In the genomic region with DNA sequence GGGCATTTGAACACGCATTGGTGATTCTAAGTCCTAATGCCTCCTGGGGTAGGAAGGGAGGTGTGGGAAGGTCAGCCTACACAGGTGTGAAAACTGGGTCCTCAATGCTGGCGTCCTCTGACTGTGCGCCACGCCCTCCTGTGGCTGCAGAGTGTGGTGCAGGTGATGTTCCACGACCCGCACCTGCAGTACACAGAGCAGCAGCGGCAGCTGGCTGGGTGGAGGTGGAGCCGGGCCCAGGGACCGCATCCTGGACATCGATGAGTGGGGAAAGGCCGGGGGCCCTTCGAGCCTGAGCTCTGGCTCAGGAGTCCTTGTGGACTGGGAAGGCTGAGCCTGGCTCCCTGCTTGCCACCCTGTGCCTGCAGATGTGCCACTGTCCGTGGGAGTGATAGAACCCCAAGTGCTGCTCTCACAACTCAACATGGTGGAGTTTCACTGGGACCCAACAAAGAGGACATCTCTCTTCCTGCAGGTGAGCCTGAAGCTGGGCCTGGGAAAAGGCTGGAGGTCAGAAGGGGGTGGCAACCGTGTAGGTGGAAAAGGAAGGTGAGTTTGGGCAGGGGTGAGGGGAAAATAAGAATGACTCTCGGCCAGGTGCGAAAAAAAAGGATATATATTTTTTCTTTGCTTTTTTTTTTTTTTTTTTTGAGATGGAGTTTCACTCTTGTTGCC, we compare ENCODE assay signal across 1 cellular context.
TF ChIP-seq lines count a peak whose summit lies in the region.

No MANE protein-coding gene starts in this region.

TF ChIP-seq in H1, 55 proteins besides CTCF, POLR2A, EP300 and RAD21 (continued from another document):
- TF ChIP-seq, protein P1, sequence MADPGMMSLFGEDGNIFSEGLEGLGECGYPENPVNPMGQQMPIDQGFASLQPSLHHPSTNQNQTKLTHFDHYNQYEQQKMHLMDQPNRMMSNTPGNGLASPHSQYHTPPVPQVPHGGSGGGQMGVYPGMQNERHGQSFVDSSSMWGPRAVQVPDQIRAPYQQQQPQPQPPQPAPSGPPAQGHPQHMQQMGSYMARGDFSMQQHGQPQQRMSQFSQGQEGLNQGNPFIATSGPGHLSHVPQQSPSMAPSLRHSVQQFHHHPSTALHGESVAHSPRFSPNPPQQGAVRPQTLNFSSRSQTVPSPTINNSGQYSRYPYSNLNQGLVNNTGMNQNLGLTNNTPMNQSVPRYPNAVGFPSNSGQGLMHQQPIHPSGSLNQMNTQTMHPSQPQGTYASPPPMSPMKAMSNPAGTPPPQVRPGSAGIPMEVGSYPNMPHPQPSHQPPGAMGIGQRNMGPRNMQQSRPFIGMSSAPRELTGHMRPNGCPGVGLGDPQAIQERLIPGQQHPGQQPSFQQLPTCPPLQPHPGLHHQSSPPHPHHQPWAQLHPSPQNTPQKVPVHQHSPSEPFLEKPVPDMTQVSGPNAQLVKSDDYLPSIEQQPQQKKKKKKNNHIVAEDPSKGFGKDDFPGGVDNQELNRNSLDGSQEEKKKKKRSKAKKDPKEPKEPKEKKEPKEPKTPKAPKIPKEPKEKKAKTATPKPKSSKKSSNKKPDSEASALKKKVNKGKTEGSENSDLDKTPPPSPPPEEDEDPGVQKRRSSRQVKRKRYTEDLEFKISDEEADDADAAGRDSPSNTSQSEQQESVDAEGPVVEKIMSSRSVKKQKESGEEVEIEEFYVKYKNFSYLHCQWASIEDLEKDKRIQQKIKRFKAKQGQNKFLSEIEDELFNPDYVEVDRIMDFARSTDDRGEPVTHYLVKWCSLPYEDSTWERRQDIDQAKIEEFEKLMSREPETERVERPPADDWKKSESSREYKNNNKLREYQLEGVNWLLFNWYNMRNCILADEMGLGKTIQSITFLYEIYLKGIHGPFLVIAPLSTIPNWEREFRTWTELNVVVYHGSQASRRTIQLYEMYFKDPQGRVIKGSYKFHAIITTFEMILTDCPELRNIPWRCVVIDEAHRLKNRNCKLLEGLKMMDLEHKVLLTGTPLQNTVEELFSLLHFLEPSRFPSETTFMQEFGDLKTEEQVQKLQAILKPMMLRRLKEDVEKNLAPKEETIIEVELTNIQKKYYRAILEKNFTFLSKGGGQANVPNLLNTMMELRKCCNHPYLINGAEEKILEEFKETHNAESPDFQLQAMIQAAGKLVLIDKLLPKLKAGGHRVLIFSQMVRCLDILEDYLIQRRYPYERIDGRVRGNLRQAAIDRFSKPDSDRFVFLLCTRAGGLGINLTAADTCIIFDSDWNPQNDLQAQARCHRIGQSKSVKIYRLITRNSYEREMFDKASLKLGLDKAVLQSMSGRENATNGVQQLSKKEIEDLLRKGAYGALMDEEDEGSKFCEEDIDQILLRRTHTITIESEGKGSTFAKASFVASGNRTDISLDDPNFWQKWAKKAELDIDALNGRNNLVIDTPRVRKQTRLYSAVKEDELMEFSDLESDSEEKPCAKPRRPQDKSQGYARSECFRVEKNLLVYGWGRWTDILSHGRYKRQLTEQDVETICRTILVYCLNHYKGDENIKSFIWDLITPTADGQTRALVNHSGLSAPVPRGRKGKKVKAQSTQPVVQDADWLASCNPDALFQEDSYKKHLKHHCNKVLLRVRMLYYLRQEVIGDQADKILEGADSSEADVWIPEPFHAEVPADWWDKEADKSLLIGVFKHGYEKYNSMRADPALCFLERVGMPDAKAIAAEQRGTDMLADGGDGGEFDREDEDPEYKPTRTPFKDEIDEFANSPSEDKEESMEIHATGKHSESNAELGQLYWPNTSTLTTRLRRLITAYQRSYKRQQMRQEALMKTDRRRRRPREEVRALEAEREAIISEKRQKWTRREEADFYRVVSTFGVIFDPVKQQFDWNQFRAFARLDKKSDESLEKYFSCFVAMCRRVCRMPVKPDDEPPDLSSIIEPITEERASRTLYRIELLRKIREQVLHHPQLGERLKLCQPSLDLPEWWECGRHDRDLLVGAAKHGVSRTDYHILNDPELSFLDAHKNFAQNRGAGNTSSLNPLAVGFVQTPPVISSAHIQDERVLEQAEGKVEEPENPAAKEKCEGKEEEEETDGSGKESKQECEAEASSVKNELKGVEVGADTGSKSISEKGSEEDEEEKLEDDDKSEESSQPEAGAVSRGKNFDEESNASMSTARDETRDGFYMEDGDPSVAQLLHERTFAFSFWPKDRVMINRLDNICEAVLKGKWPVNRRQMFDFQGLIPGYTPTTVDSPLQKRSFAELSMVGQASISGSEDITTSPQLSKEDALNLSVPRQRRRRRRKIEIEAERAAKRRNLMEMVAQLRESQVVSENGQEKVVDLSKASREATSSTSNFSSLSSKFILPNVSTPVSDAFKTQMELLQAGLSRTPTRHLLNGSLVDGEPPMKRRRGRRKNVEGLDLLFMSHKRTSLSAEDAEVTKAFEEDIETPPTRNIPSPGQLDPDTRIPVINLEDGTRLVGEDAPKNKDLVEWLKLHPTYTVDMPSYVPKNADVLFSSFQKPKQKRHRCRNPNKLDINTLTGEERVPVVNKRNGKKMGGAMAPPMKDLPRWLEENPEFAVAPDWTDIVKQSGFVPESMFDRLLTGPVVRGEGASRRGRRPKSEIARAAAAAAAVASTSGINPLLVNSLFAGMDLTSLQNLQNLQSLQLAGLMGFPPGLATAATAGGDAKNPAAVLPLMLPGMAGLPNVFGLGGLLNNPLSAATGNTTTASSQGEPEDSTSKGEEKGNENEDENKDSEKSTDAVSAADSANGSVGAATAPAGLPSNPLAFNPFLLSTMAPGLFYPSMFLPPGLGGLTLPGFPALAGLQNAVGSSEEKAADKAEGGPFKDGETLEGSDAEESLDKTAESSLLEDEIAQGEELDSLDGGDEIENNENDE (IDR thresholded peaks at IDR 0.05; ENCODE audit: insufficient replicate concordance, low read length), result no peak
- TF ChIP-seq RXRA (IDR thresholded peaks at IDR 0.05; ENCODE audit: insufficient read depth, low read depth, low read length), result no peak
- TF ChIP-seq, protein P2, sequence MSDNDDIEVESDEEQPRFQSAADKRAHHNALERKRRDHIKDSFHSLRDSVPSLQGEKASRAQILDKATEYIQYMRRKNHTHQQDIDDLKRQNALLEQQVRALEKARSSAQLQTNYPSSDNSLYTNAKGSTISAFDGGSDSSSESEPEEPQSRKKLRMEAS (IDR thresholded peaks at IDR 0.05), result peak; percentile 81
- no peak for TF ChIP-seq NRF1 (IDR thresholded peaks at IDR 0.05; ENCODE audit: low read depth, low read length)
- TF ChIP-seq PHF8 (conservative IDR thresholded peaks at IDR 0.05; ENCODE audit: low read depth, low read length), result no peak
- TF ChIP-seq EZH2 (IDR thresholded peaks at IDR 0.05; ENCODE audit: low read depth, low read length, severe bottlenecking), result no peak
- TF ChIP-seq NANOG (IDR thresholded peaks at IDR 0.05; ENCODE audit: insufficient read depth, low read depth, low read length, poor library complexity, severe bottlenecking), result no peak
- 0 out of 2 replicates have a peak, but pooled peaks have one; percentile 45 for TF ChIP-seq TAF1 (IDR thresholded peaks at IDR 0.05; ENCODE audit: low read depth, low read length)
- TF ChIP-seq GABPA (IDR thresholded peaks at IDR 0.05; ENCODE audit: borderline replicate concordance, insufficient read depth, low read length), result peak; percentile 47; the same call in 1 of the 2 replicates
- no peak for TF ChIP-seq HDAC6 (IDR thresholded peaks at IDR 0.05; ENCODE audit: low read depth, low read length)
- TF ChIP-seq, protein P3, sequence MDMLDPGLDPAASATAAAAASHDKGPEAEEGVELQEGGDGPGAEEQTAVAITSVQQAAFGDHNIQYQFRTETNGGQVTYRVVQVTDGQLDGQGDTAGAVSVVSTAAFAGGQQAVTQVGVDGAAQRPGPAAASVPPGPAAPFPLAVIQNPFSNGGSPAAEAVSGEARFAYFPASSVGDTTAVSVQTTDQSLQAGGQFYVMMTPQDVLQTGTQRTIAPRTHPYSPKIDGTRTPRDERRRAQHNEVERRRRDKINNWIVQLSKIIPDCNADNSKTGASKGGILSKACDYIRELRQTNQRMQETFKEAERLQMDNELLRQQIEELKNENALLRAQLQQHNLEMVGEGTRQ (IDR thresholded peaks at IDR 0.05; ENCODE audit: low read length), result no peak
